In the genomic region with DNA sequence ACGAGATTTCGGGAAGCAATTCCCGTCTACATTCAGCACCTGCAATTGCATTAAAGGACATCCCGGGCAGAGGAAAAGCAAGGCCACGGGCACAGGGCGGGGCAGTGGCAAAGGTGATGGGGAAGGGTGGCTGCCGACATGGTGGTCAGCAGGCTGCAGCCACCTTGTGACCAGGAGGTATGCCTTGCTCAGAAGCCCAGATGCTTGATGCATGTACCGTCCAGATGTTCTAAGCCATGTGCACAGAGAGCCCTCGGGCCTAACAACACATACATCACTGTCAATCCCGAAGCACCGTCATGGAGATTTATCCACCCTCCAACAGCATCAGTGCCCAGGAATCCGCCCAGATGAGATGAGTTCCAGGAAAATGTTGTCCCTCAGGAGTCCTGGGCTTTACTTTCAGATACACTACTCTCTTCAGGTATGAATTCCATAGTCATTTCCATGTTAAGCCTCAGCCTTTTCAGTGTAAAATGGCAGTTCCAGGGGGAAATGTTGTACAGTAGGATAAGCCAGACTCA, we compare ENCODE assay signal across 21 cellular contexts.
DNase-seq lines count a peak whose midpoint lies in the region; ATAC-seq, FAIRE-seq and TF ChIP-seq lines count a peak whose summit lies in the region.
"Had no signal": no experiment of that assay in that cellular context is flagged by ENCODE, and none has a peak within 500 bp of the region (broad histone marks: within the 10 kb centered on the region; RNA-seq: fewer than 3 reads in every experiment).

No MANE protein-coding gene starts in this region.

- H3K9me2 ChIP-seq in GM23338 (ENCODE audit: insufficient read depth) = no peaks in the 10 kb centered on the region

- H3K79me2 ChIP-seq in H9 (ENCODE audit: insufficient read depth, low read length) (no peaks in the 10 kb centered on the region), GM23338 (replicated peaks; ENCODE audit: insufficient read depth) (no peaks in the 10 kb centered on the region)

- no peak overlapping the region for H4K5ac ChIP-seq in H9 (ENCODE audit: insufficient read length, low read depth, low read length)

- DNase-seq in H9 (peak; percentile 15), foreskin melanocyte (peak; percentile 6), prostate gland (ENCODE audit: low spot score) (no peak), H4 (ENCODE audit: low spot score) (no peak), HK-2 (ENCODE audit: unreplicated experiment) (no peak), GM23338 (ENCODE audit: low spot score) (no peak), pancreas (no peak)
- DNase-seq: activated CD4-positive, alpha-beta T cell treated with anti-CD3 and anti-CD28 coated beads, Interleukin-2, amount 50 U/mL, for 4 hours; activated naive CD4-positive, alpha-beta T cell treated with anti-CD3 and anti-CD28 coated beads, Interleukin-2, amount 10 ng/mL, durations not matched to agents 7 days and 5 days; activated T-cell treated with anti-CD3 and anti-CD28 coated beads, Interleukin-2, amount 50 U/mL, for 4 hours; aorta; effector memory CD8-positive, alpha-beta T cell; hippocampal formation; kidney; NCI-H2171; SHP77; T-cell had no signal

- H3K4me3 ChIP-seq in prostate gland = no peak overlapping the region
- no peak overlapping the region for H3K4me3 ChIP-seq in GM23338
- H3K4me3 ChIP-seq in pancreas = no peak overlapping the region
- H3K4me3 ChIP-seq: neural progenitor cell, suprapubic skin had no signal

- no peak for TF ChIP-seq CTCF in H9 (conservative IDR thresholded peaks at IDR 0.05)
- TF ChIP-seq CTCF in VCaP (conservative IDR thresholded peaks at IDR 0.05) = no peak
- no peak for TF ChIP-seq CTCF in prostate gland (IDR thresholded peaks at IDR 0.05)
- TF ChIP-seq CTCF in GM23338 (conservative IDR thresholded peaks at IDR 0.05; ENCODE audit: low read depth in 2 of 2) = no peak
- TF ChIP-seq CTCF in pancreas (IDR thresholded peaks at IDR 0.05) = no peak

- H3K4me1 ChIP-seq in H9 (ENCODE audit: insufficient read depth, low read length) = peaks cover 6% of the 10 kb centered on the region; the same call in 1 of the 2 replicates
- peaks cover 13% of the 10 kb centered on the region for H3K4me1 ChIP-seq in prostate gland (replicated peaks)
- H3K4me1 ChIP-seq in GM23338 (ENCODE audit: insufficient read depth) = peaks cover 6% of the 10 kb centered on the region; the same call in 1 of the 2 replicates
- peaks cover 0 to 4% (median 0%) of the 10 kb centered on the region in 3 donors for H3K4me1 ChIP-seq in pancreas

- no peaks in the 10 kb centered on the region for H3F3A ChIP-seq in GM23338 (replicated peaks; ENCODE audit: low read depth)

- H3K14ac ChIP-seq in H9 (ENCODE audit: insufficient read depth, low read length) = no peak overlapping the region; the same call in 1 of the 2 replicates

- H3K79me1 ChIP-seq in H9 (ENCODE audit: insufficient read depth, low read depth, low read length, poor library complexity, severe bottlenecking) = no peaks in the 10 kb centered on the region

- no peaks in the 10 kb centered on the region for H3K36me3 ChIP-seq in prostate gland
- no peaks in the 10 kb centered on the region for H3K36me3 ChIP-seq in GM23338 (ENCODE audit: insufficient read depth)
- no peaks in the 10 kb centered on the region for H3K36me3 ChIP-seq in pancreas
- H3K36me3 ChIP-seq: neural progenitor cell, suprapubic skin had no signal

- H4K20me1 ChIP-seq in H9 (ENCODE audit: control insufficient read depth, insufficient read depth, insufficient read length) = no peaks in the 10 kb centered on the region
- H4K20me1 ChIP-seq in GM23338 (replicated peaks; ENCODE audit: insufficient read depth) = no peaks in the 10 kb centered on the region

- H3K23me2 ChIP-seq in H9 (ENCODE audit: insufficient read length, low read depth, low read length, poor library complexity, severe bottlenecking) = no peaks in the 10 kb centered on the region

- H3K9me3 ChIP-seq in H9 (ENCODE audit: control insufficient read depth, low read depth, low read length) (no peaks in the 10 kb centered on the region), prostate gland (no peaks in the 10 kb centered on the region), pancreas (no peaks in the 10 kb centered on the region)
- H3K9me3 ChIP-seq: suprapubic skin had no signal

- H2AFZ ChIP-seq in H9 (ENCODE audit: low read length) (no peak overlapping the region), GM23338 (no peak overlapping the region)
- H2AFZ ChIP-seq: neural progenitor cell had no signal

- no peak overlapping the region for H3K9ac ChIP-seq in H9 (ENCODE audit: extremely low read depth, insufficient read length, low read length)
- H3K9ac ChIP-seq: neural progenitor cell had no signal

- ATAC-seq in GM23338 (no peak), pancreas (no peak)
- ATAC-seq: activated T-cell treated with anti-CD3 and anti-CD28 coated beads, Interleukin-2, amount 50 U/mL, for 4 hours; effector memory CD8-positive, alpha-beta T cell; T-cell had no signal

- no peak overlapping the region for H3K56ac ChIP-seq in H9 (ENCODE audit: insufficient read length, low read depth, low read length)

- no peak overlapping the region for H2BK5ac ChIP-seq in H9 (ENCODE audit: insufficient read length, low read length)

- no peak overlapping the region for H3K4ac ChIP-seq in H9 (ENCODE audit: low read depth, low read length)

- no peak overlapping the region for H4K91ac ChIP-seq in H9 (ENCODE audit: insufficient read length, low read depth, low read length)

- H3T11ph ChIP-seq in H9 (ENCODE audit: low read length) = no peak overlapping the region

- no peaks in the 10 kb centered on the region; a peak in 1 of 7 replicates for H3K36me3 Mint-ChIP-seq in H9 (ENCODE audit: insufficient read depth in 1 of 3, low read depth in 3 of 3)
- no peaks in the 10 kb centered on the region for H3K36me3 Mint-ChIP-seq in GM23338 (ENCODE audit: low read depth)
- H3K36me3 Mint-ChIP-seq: activated naive CD4-positive, alpha-beta T cell treated with anti-CD3 and anti-CD28 coated beads, Interleukin-2, amount 10 ng/mL, durations not matched to agents 7 days and 5 days; memory B cell; neural progenitor cell; T-cell had no signal

- H3K27ac Mint-ChIP-seq in H9 = no peak overlapping the region
- no peak overlapping the region for H3K27ac Mint-ChIP-seq in GM23338
- H3K27ac Mint-ChIP-seq: activated naive CD4-positive, alpha-beta T cell treated with anti-CD3 and anti-CD28 coated beads, Interleukin-2, amount 10 ng/mL, durations not matched to agents 7 days and 5 days; memory B cell; T-cell had no signal

- FAIRE-seq in pancreas (lab: Jason Lieb, UNC) = no peak
- FAIRE-seq: kidney had no signal

- no peak overlapping the region for H4K8ac ChIP-seq in H9 (replicated peaks; ENCODE audit: insufficient read length, low read depth, low read length)

- H3K27me3 Mint-ChIP-seq in H9 (ENCODE audit: low read depth) (peaks cover 16% of the 10 kb centered on the region), GM23338 (ENCODE audit: insufficient read depth, low read depth, poor library complexity) (peaks cover 3% of the 10 kb centered on the region)

- no peak overlapping the region for H3K18ac ChIP-seq in H9 (ENCODE audit: insufficient read length, low read depth, low read length)

- H3K9me3 Mint-ChIP-seq in H9 (no peaks in the 10 kb centered on the region), GM23338 (no peaks in the 10 kb centered on the region)
- H3K9me3 Mint-ChIP-seq: activated naive CD4-positive, alpha-beta T cell treated with anti-CD3 and anti-CD28 coated beads, Interleukin-2, amount 10 ng/mL, durations not matched to agents 7 days and 5 days; activated T-cell treated with anti-CD3 and anti-CD28 coated beads, Interleukin-2, amount 50 U/mL, for 4 hours; effector memory CD8-positive, alpha-beta T cell; memory B cell; neural progenitor cell had no signal

- H2BK20ac ChIP-seq in H9 (ENCODE audit: low read depth, low read length, poor library complexity, severe bottlenecking) = no peak overlapping the region

- no peak overlapping the region for H2BK15ac ChIP-seq in H9 (ENCODE audit: low read depth, low read length)

- no peak overlapping the region for H3K4me2 ChIP-seq in H9 (ENCODE audit: insufficient read depth, insufficient read length, low read length)
- H3K4me2 ChIP-seq in GM23338 = no peak overlapping the region

- no CpG with 5 or more reads among the region's 12 CpGs for WGBS in H9 (ENCODE audit: extremely low coverage, insufficient read length, low lambda C conversion rate)
- 75% methylated on average over 12 of the region's 12 CpGs for WGBS in prostate gland
- WGBS in pancreas, 2 donors = 73 to 83% methylated on average over 12 of the region's 12 CpGs

- H3K4me1 Mint-ChIP-seq in H9 (peaks cover 50 to 57% of the 10 kb centered on the region in 2 experiments), GM23338 (peaks cover 52% of the 10 kb centered on the region)
- H3K4me1 Mint-ChIP-seq: activated naive CD4-positive, alpha-beta T cell treated with anti-CD3 and anti-CD28 coated beads, Interleukin-2, amount 10 ng/mL, durations not matched to agents 7 days and 5 days; memory B cell; T-cell had no signal

- H2BK12ac ChIP-seq in H9 (ENCODE audit: insufficient read length, low read depth, low read length) = no peak overlapping the region

- H3K4me3 Mint-ChIP-seq in H9 (no peak overlapping the region), GM23338 (no peak overlapping the region)
- H3K4me3 Mint-ChIP-seq: activated naive CD4-positive, alpha-beta T cell treated with anti-CD3 and anti-CD28 coated beads, Interleukin-2, amount 10 ng/mL, durations not matched to agents 7 days and 5 days; activated T-cell treated with anti-CD3 and anti-CD28 coated beads, Interleukin-2, amount 50 U/mL, for 4 hours; effector memory CD8-positive, alpha-beta T cell; memory B cell; T-cell had no signal

- H3K27ac ChIP-seq in H9 (ENCODE audit: insufficient read length, low read depth, low read length) = no peak overlapping the region
- H3K27ac ChIP-seq in VCaP = peak overlapping the region; percentile 66
- H3K27ac ChIP-seq in prostate gland = peak overlapping the region; percentile 69 to 70
- H3K27ac ChIP-seq in GM23338 (ENCODE audit: low read depth) = no peak overlapping the region
- H3K27ac ChIP-seq in pancreas = no peak overlapping the region
- H3K27ac ChIP-seq: neural progenitor cell had no signal

- TF ChIP-seq POLR2A in prostate gland (IDR thresholded peaks at IDR 0.05) = no peak

- H2BK120ac ChIP-seq in H9 (ENCODE audit: low read depth, low read length, poor library complexity, severe bottlenecking) = no peak overlapping the region

- H3K27me3 ChIP-seq in H9 (ENCODE audit: insufficient read depth, low read length) = no peaks in the 10 kb centered on the region
- H3K27me3 ChIP-seq in prostate gland (replicated peaks; ENCODE audit: insufficient read depth) = no peaks in the 10 kb centered on the region
- no peaks in the 10 kb centered on the region for H3K27me3 ChIP-seq in GM23338 (ENCODE audit: insufficient read depth)
- H3K27me3 ChIP-seq in pancreas = no peaks in the 10 kb centered on the region
- H3K27me3 ChIP-seq: suprapubic skin had no signal

- intact Hi-C loops in prostate gland (cut with DNase I) (no loop called here), pancreas (cut with DNase I) (loop anchor here in 1 of 3 donors (10.0 kb wide), 1 partner anchor 198 kb away; no protein-coding TSS in a partner anchor)

- H2AK5ac ChIP-seq in H9 (ENCODE audit: insufficient read length, low read length) = no peak overlapping the region

- H3K23ac ChIP-seq in H9 (ENCODE audit: insufficient read length, low read depth, low read length) = no peak overlapping the region

TF ChIP-seq in GM23338, 12 proteins besides CTCF, POLR2A, EP300 and RAD21 (continues in another document):
- TF ChIP-seq CREB1 (CRISPR knock-in tag; IDR thresholded peaks at IDR 0.05; ENCODE audit: low read depth) (no peak), NANOG (IDR thresholded peaks at IDR 0.05; ENCODE audit: borderline replicate concordance) (no peak)

Comparison
In these comparisons a context has a peak if more than half of its experiments do, and no peak if none do; other contexts are left out.
1. DNase-seq: peak in H9 (single experiment) and foreskin melanocyte (single experiment); none in prostate gland (single experiment), H4 (single experiment), HK-2 (single experiment), GM23338 (single experiment) and pancreas (0 of 6).
2. H3K27ac ChIP-seq: peak in VCaP (single experiment) and prostate gland (2 of 2); none in H9 (single experiment), GM23338 (single experiment) and pancreas (0 of 4).